ENCODE assay signal across 2 cellular contexts in the genomic region with DNA sequence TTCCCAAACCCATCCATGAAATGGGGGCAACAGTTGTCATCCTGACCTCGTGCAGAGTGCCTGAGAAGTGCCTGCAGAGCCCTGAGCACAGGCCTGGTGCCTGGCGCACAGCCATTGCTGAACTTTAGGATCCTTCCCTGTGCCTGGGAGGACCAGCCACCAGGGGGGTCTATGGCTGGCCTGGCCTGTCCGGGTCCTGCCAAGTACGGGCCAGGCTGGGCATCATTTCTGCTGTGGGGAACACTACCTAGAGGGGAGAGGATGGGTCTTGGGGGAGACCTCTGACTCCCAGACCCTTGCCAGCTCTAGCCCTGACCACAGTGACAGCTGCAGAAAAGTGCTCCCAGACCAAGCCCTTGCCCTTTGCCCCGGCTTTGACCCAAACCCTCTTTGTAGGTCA. TPM values are rescaled to one million over a fixed set of nuclear protein-coding genes. Genes with fewer than 3 reads are reported as not detected.
"Had no signal": no experiment of that assay in that cellular context is flagged by ENCODE, and none has a peak within 500 bp of the region (broad histone marks: within the 10 kb centered on the region; RNA-seq: fewer than 3 reads in every experiment).

No MANE protein-coding gene starts in this region.

RNA-seq across cellular contexts. Expression of gene RNU1-4, which starts 28.2 kb away (rescaled TPM):
- total RNA-seq: LHCN-M2, M059J had no signal

RNA-seq across cellular contexts. Expression of gene RNU1-3, which starts 45.4 kb away (rescaled TPM):
- total RNA-seq: LHCN-M2, M059J had no signal
